ENCODE assay signal across 11 cellular contexts in genomic region chr2:45812039-45812500, GRCh38.
DNase-seq lines count a peak whose midpoint lies in the region; ATAC-seq, FAIRE-seq and TF ChIP-seq lines count a peak whose summit lies in the region.
"Had no signal": no experiment of that assay in that cellular context is flagged by ENCODE, and none has a peak within 500 bp of the region (broad histone marks: within the 10 kb centered on the region; RNA-seq: fewer than 3 reads in every experiment).

No MANE protein-coding gene starts in this region.

- H3K27me3 ChIP-seq in colonic mucosa = no peaks in the 10 kb centered on the region

- H3K9me3 ChIP-seq in colonic mucosa = no peaks in the 10 kb centered on the region

- peak; percentile 93 for FAIRE-seq in H54 (lab: Jason Lieb, UNC)
- FAIRE-seq: G401.6 had no signal

- intact Hi-C loops in colonic mucosa (cut with DNase I) = no loop called here

- no peak overlapping the region for H3K9ac ChIP-seq in colonic mucosa (ENCODE audit: low read depth in 2 of 2, low read length in 2 of 2)

- no peak overlapping the region for H3K4me3 ChIP-seq in skeletal muscle cell (ENCODE audit: low read depth, low read length)
- no peak overlapping the region for H3K4me3 ChIP-seq in colonic mucosa

- no peaks in the 10 kb centered on the region for H3K36me3 ChIP-seq in colonic mucosa

- H3K4me1 ChIP-seq in colonic mucosa = no peaks in the 10 kb centered on the region

- H3K27ac ChIP-seq in colonic mucosa = no peak overlapping the region

- ATAC-seq in esophagus mucosa (peak; percentile 93), HG02885 (IDR thresholded peaks at IDR 0.05; ENCODE audit: poor library complexity, unreplicated experiment) (no peak), HG03460 (IDR thresholded peaks at IDR 0.05; ENCODE audit: unreplicated experiment) (no peak)

- TF ChIP-seq POLR2A in H54 (IDR thresholded peaks at IDR 0.05; ENCODE audit: low read depth, low read length) = no peak

- DNase-seq in H54 (ENCODE audit: insufficient read length, low spot score) (peak; percentile 50), NCI-H2171 (lab: John Stamatoyannopoulos, UW) (peak; percentile 12), skeletal muscle cell (ENCODE audit: low read depth) (peak; percentile 76), colonic mucosa (no peak)
- DNase-seq: activated T-cell treated with anti-CD3 and anti-CD28 coated beads, Interleukin-2, amount 50 U/mL, for 72 hours; NCI-H774; T1000 had no signal

- no peak for TF ChIP-seq CTCF in colonic mucosa (IDR thresholded peaks at IDR 0.05)
